11 cellular contexts compared by ENCODE assay signal in the genomic region with DNA sequence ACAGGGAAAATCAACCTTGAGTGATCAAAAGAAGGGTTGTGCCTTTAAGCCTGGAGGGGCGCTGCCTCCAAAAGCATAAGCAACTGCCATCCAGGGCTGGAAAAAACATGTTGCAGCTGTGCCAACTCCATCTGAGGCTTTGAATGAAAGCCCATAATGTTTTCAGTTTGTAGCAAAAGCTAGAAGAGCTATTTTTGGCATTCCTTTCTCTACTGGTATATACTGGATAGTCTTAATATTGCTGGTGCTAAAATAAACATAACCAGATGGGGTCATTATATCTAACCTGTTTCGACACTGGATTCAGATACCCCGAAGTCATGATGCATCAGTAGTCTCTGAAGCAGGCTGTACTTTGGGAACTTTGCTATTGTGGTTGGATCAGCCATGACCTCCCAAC. TPM values are rescaled to one million over a fixed set of nuclear protein-coding genes. Genes with fewer than 3 reads are reported as not detected.
A peak's percentile ranks its signal among the peaks of the same experiment; 100 is the strongest.
DNase-seq lines count a peak whose midpoint lies in the region; ATAC-seq and TF ChIP-seq lines count a peak whose summit lies in the region.
"Had no signal": no experiment of that assay in that cellular context is flagged by ENCODE, and none has a peak within 500 bp of the region (broad histone marks: within the 10 kb centered on the region; RNA-seq: fewer than 3 reads in every experiment).

No MANE protein-coding gene starts in this region.

- ATAC-seq in stimulated activated effector memory CD8-positive, alpha-beta T cell treated with anti-CD3 and anti-CD28 coated beads, Interleukin-12 subunit alpha, Interleukin-12 subunit beta, amount 100 ng/mL, for 72 hours, result no peak
- ATAC-seq in HG03045 (IDR thresholded peaks at IDR 0.05; ENCODE audit: unreplicated experiment) (no peak), GM18519 (IDR thresholded peaks at IDR 0.05; ENCODE audit: low FRiP score, unreplicated experiment) (no peak)
- ATAC-seq: activated T-cell treated with anti-CD3 and anti-CD28 coated beads, Interleukin-2, amount 50 U/mL, for 72 hours; T-helper 17 cell had no signal

- H3K36me3 Mint-ChIP-seq in stimulated activated effector memory CD8-positive, alpha-beta T cell treated with anti-CD3 and anti-CD28 coated beads, Interleukin-12 subunit alpha, Interleukin-12 subunit beta, amount 100 ng/mL, for 72 hours, result no peaks in the 10 kb centered on the region

- no peak overlapping the region for H3K4me3 Mint-ChIP-seq in stimulated activated effector memory CD8-positive, alpha-beta T cell treated with anti-CD3 and anti-CD28 coated beads, Interleukin-12 subunit alpha, Interleukin-12 subunit beta, amount 100 ng/mL, for 72 hours
- H3K4me3 Mint-ChIP-seq: activated T-cell treated with anti-CD3 and anti-CD28 coated beads, Interleukin-2, amount 50 U/mL, for 72 hours; T-helper 17 cell had no signal

- H3K36me3 ChIP-seq in stomach, result peaks cover 0 to 5% (median 0%) of the 10 kb centered on the region in 4 donors

- H3K27ac Mint-ChIP-seq in stimulated activated effector memory CD8-positive, alpha-beta T cell treated with anti-CD3 and anti-CD28 coated beads, Interleukin-12 subunit alpha, Interleukin-12 subunit beta, amount 100 ng/mL, for 72 hours, result no peak overlapping the region
- H3K27ac Mint-ChIP-seq: activated T-cell treated with anti-CD3 and anti-CD28 coated beads, Interleukin-2, amount 50 U/mL, for 72 hours; T-helper 17 cell had no signal

- 37 to 48% (median 44%) methylated on average over 3 of the region's 3 CpGs for WGBS in stomach, 5 donors

- DNase-seq in GM04504 (ENCODE audit: low read depth), result peak; percentile 79
- peak; percentile 71 for DNase-seq in amniotic epithelial cell (ENCODE audit: low read depth)
- DNase-seq in hepatic stellate cell (ENCODE audit: low spot score), result peak; percentile 50
- DNase-seq in stomach, result no peak
- no peak for DNase-seq in SHP77 (lab: John Stamatoyannopoulos, UW)
- no peak for DNase-seq in stimulated activated effector memory CD8-positive, alpha-beta T cell treated with anti-CD3 and anti-CD28 coated beads, Interleukin-12 subunit alpha, Interleukin-12 subunit beta, amount 100 ng/mL, for 72 hours (ENCODE audit: low spot score in 2 of 2)
- DNase-seq: activated T-cell treated with anti-CD3 and anti-CD28 coated beads, Interleukin-2, amount 50 U/mL, for 72 hours; NCI-H2171 treated with DMSO at 0.1 percent for 48 hours; T-helper 17 cell had no signal

- no peaks in the 10 kb centered on the region for H3K9me3 Mint-ChIP-seq in stimulated activated effector memory CD8-positive, alpha-beta T cell treated with anti-CD3 and anti-CD28 coated beads, Interleukin-12 subunit alpha, Interleukin-12 subunit beta, amount 100 ng/mL, for 72 hours
- H3K9me3 Mint-ChIP-seq: activated T-cell treated with anti-CD3 and anti-CD28 coated beads, Interleukin-2, amount 50 U/mL, for 72 hours had no signal

- intact Hi-C loops in stomach (cut with DNase I; ENCODE audit: low total_unique reads), result no loop called here

- H3K4me1 Mint-ChIP-seq in stimulated activated effector memory CD8-positive, alpha-beta T cell treated with anti-CD3 and anti-CD28 coated beads, Interleukin-12 subunit alpha, Interleukin-12 subunit beta, amount 100 ng/mL, for 72 hours, result peaks cover 47% of the 10 kb centered on the region

- TF ChIP-seq EP300 in stomach (IDR thresholded peaks at IDR 0.05), result no peak

- H3K9me3 ChIP-seq in stomach, result no peaks in the 10 kb centered on the region

- no peak for TF ChIP-seq POLR2A in stomach (IDR thresholded peaks at IDR 0.05)

- H3K27ac ChIP-seq in stomach, result peak overlapping the region; percentile 48 to 85 (median 55)

- no peak overlapping the region for H3K4me3 ChIP-seq in stomach

- peaks cover 52 to 100% (median 82%) of the 10 kb centered on the region in 4 donors for H3K4me1 ChIP-seq in stomach

- no peak for TF ChIP-seq CTCF in stomach (IDR thresholded peaks at IDR 0.05)

- H3K27me3 ChIP-seq in stomach, result no peaks in the 10 kb centered on the region

RNA-seq across cellular contexts. Expression of a gene that starts 25.1 kb away (rescaled TPM):
- total RNA-seq in stomach, result 100 to 1,000 TPM in 2 of 5 donors, 10 to 100 TPM in 3; 40.8 to 193 (median 58.4) TPM
- 100 to 1,000 TPM in 1 of 3 donors, 10 to 100 TPM in 2; 67.3 to 113 (median 94.3) TPM for polyA plus RNA-seq in stomach

Comparison
In these comparisons a context has a peak if more than half of its experiments do, and no peak if none do; other contexts are left out.
1. DNase-seq: peak in GM04504 (single experiment), amniotic epithelial cell (single experiment) and hepatic stellate cell (single experiment); none in stomach (single experiment), SHP77 (0 of 2) and stimulated activated effector memory CD8-positive, alpha-beta T cell treated with anti-CD3 and anti-CD28 coated beads, Interleukin-12 subunit alpha, Interleukin-12 subunit beta, amount 100 ng/mL, for 72 hours (0 of 2).